ENCODE assay signal across 25 cellular contexts in genomic region chr10:114077347-114077746, GRCh38. TPM values are rescaled to one million over a fixed set of nuclear protein-coding genes. Genes with fewer than 3 reads are reported as not detected.
A peak's percentile ranks its signal among the peaks of the same experiment; 100 is the strongest.
DNase-seq lines count a peak whose midpoint lies in the region; ATAC-seq and TF ChIP-seq lines count a peak whose summit lies in the region.
"Had no signal": no experiment of that assay in that cellular context is flagged by ENCODE, and none has a peak within 500 bp of the region (broad histone marks: within the 10 kb centered on the region; RNA-seq: fewer than 3 reads in every experiment).

No MANE protein-coding gene starts in this region.

- no peaks in the 10 kb centered on the region for H3K4me1 ChIP-seq in H9 (ENCODE audit: insufficient read depth, low read length)
- H3K4me1 ChIP-seq: esophagus squamous epithelium, neural progenitor cell had no signal

- no peak overlapping the region for H4K5ac ChIP-seq in H9 (ENCODE audit: insufficient read length, low read depth, low read length)

- DNase-seq in natural killer cell (no peak), MV-4-11 (lab: John Stamatoyannopoulos, UW) (peak; percentile 90), inferior parietal cortex (ENCODE audit: extremely low spot score) (peak; percentile 60), kidney glomerular epithelial cell (lab: John Stamatoyannopoulos, UW) (no peak), H9 (no peak)
- DNase-seq in natural killer cell treated with Interleukin-12 subunit alpha and Interleukin-12 subunit beta and Interleukin-15 and Interleukin-18, amount 100 ng/mL, for 72 hours (ENCODE audit: low spot score): no peak
- DNase-seq: activated CD4-positive, alpha-beta T cell treated with anti-CD3 and anti-CD28 coated beads, Interleukin-2, amount 50 U/mL, for 4 hours; activated naive CD4-positive, alpha-beta T cell treated with anti-CD3 and anti-CD28 coated beads, Interleukin-2, amount 50 U/mL, for 16 hours; amniotic stem cell; brain microvascular endothelial cell; DMS153; esophagus squamous epithelium; mesenchymal stem cell; NCI-H1105 treated with DMSO at 0.1 percent for 48 hours; NCI-H187 treated with DMSO at 0.1 percent for 48 hours; NCI-H2171; pancreas; PC-3; SK-N-SH; small intestine; stimulated activated naive CD8-positive, alpha-beta T cell treated with anti-CD3 and anti-CD28 coated beads, Interleukin-15, Interleukin-2, amounts not matched to agents 100 U/mL and 50 U/mL, for 24 hours had no signal

- no peak overlapping the region for H4K8ac ChIP-seq in H9 (replicated peaks; ENCODE audit: insufficient read length, low read depth, low read length)

- H4K91ac ChIP-seq in H9 (ENCODE audit: insufficient read length, low read depth, low read length): no peak overlapping the region

- no peaks in the 10 kb centered on the region for H3K79me2 ChIP-seq in H9 (ENCODE audit: insufficient read depth, low read length)

- H3K4me3 Mint-ChIP-seq in natural killer cell: peak overlapping the region; percentile 45
- H3K4me3 Mint-ChIP-seq in natural killer cell treated with Interleukin-12 subunit alpha and Interleukin-12 subunit beta and Interleukin-15 and Interleukin-18, amount 100 ng/mL, for 72 hours: no peak overlapping the region
- no peak overlapping the region for H3K4me3 Mint-ChIP-seq in H9
- H3K4me3 Mint-ChIP-seq: B cell, neural progenitor cell had no signal

- H2BK5ac ChIP-seq in H9 (ENCODE audit: insufficient read length, low read length): no peak overlapping the region

- H2BK20ac ChIP-seq in H9 (ENCODE audit: low read depth, low read length, poor library complexity, severe bottlenecking): no peak overlapping the region

- no peak overlapping the region for H3K23ac ChIP-seq in H9 (ENCODE audit: insufficient read length, low read depth, low read length)

- no CpG with 5 or more reads among the region's 1 CpG for WGBS in H9 (ENCODE audit: extremely low coverage, insufficient read length, low lambda C conversion rate)

- H2AFZ ChIP-seq in H9 (ENCODE audit: low read length): no peak overlapping the region
- H2AFZ ChIP-seq: neural progenitor cell had no signal

- no peak overlapping the region for H3K4ac ChIP-seq in H9 (ENCODE audit: low read depth, low read length)

- H3K56ac ChIP-seq in H9 (ENCODE audit: insufficient read length, low read depth, low read length): no peak overlapping the region

- H3K23me2 ChIP-seq in H9 (ENCODE audit: insufficient read length, low read depth, low read length, poor library complexity, severe bottlenecking): no peaks in the 10 kb centered on the region

- H3K36me3 Mint-ChIP-seq in natural killer cell (no peaks in the 10 kb centered on the region), H9 (ENCODE audit: insufficient read depth in 1 of 3, low read depth in 3 of 3) (no peaks in the 10 kb centered on the region; a peak in 1 of 7 replicates)
- H3K36me3 Mint-ChIP-seq in natural killer cell treated with Interleukin-12 subunit alpha and Interleukin-12 subunit beta and Interleukin-15 and Interleukin-18, amount 100 ng/mL, for 72 hours: no peaks in the 10 kb centered on the region
- H3K36me3 Mint-ChIP-seq: neural progenitor cell had no signal

- H3K9ac ChIP-seq in H9 (ENCODE audit: extremely low read depth, insufficient read length, low read length): no peak overlapping the region
- H3K9ac ChIP-seq: neural progenitor cell, SK-N-SH had no signal

- TF ChIP-seq CTCF in natural killer cell (IDR thresholded peaks at IDR 0.05) (no peak), H9 (conservative IDR thresholded peaks at IDR 0.05) (no peak)

- intact Hi-C loops in natural killer cell (cut with micrococcal nuclease): no loop called here

- H3K4me1 Mint-ChIP-seq in natural killer cell: peaks cover 26 to 35% of the 10 kb centered on the region in 2 donors
- H3K4me1 Mint-ChIP-seq in natural killer cell treated with Interleukin-12 subunit alpha and Interleukin-12 subunit beta and Interleukin-15 and Interleukin-18, amount 100 ng/mL, for 72 hours (ENCODE audit: low read depth in 2 of 2): peaks cover 23 to 34% of the 10 kb centered on the region in 2 donors
- H3K4me1 Mint-ChIP-seq in H9: peaks cover 0 to 6% of the 10 kb centered on the region in 2 experiments; a peak in 2 of 4 replicates

- H3K27me3 ChIP-seq in H9 (ENCODE audit: insufficient read depth, low read length): no peaks in the 10 kb centered on the region
- H3K27me3 ChIP-seq: brain microvascular endothelial cell, neural progenitor cell, pancreas had no signal

- H2BK120ac ChIP-seq in H9 (ENCODE audit: low read depth, low read length, poor library complexity, severe bottlenecking): no peak overlapping the region

- H2AK5ac ChIP-seq in H9 (ENCODE audit: insufficient read length, low read length): no peak overlapping the region

- H3K9me3 Mint-ChIP-seq in natural killer cell (no peaks in the 10 kb centered on the region), H9 (no peaks in the 10 kb centered on the region; a peak in 2 of 5 replicates)
- no peaks in the 10 kb centered on the region for H3K9me3 Mint-ChIP-seq in natural killer cell treated with Interleukin-12 subunit alpha and Interleukin-12 subunit beta and Interleukin-15 and Interleukin-18, amount 100 ng/mL, for 72 hours

- H2BK12ac ChIP-seq in H9 (ENCODE audit: insufficient read length, low read depth, low read length): no peak overlapping the region

- no peaks in the 10 kb centered on the region for H3K9me3 ChIP-seq in H9 (ENCODE audit: control insufficient read depth, low read depth, low read length)
- H3K9me3 ChIP-seq: esophagus squamous epithelium, pancreas, SK-N-SH, thoracic aorta had no signal

- no peak overlapping the region for H3K14ac ChIP-seq in H9 (ENCODE audit: insufficient read depth, low read length)

- H3K79me1 ChIP-seq in H9 (ENCODE audit: insufficient read depth, low read depth, low read length, poor library complexity, severe bottlenecking): no peaks in the 10 kb centered on the region

- no peak overlapping the region for H3K4me2 ChIP-seq in H9 (ENCODE audit: insufficient read depth, insufficient read length, low read length)
- H3K4me2 ChIP-seq: neural progenitor cell, SK-N-SH had no signal

- no peak overlapping the region for H2BK15ac ChIP-seq in H9 (ENCODE audit: low read depth, low read length)

- H3T11ph ChIP-seq in H9 (ENCODE audit: low read length): no peak overlapping the region

- H3K27me3 Mint-ChIP-seq in natural killer cell (ENCODE audit: low read depth in 2 of 2) (no peaks in the 10 kb centered on the region), H9 (ENCODE audit: low read depth) (peaks cover 9% of the 10 kb centered on the region)
- H3K27me3 Mint-ChIP-seq in natural killer cell treated with Interleukin-12 subunit alpha and Interleukin-12 subunit beta and Interleukin-15 and Interleukin-18, amount 100 ng/mL, for 72 hours: no peaks in the 10 kb centered on the region

- no peak overlapping the region for H3K27ac ChIP-seq in H9 (ENCODE audit: insufficient read length, low read depth, low read length)
- H3K27ac ChIP-seq: brain microvascular endothelial cell, esophagus squamous epithelium, neural progenitor cell, pancreas, thoracic aorta had no signal

- H4K20me1 ChIP-seq in H9 (ENCODE audit: control insufficient read depth, insufficient read depth, insufficient read length): no peaks in the 10 kb centered on the region

- ATAC-seq in natural killer cell (peak in 1 of 3 donors; percentile 47), HG03196 (IDR thresholded peaks at IDR 0.05; ENCODE audit: unreplicated experiment) (no peak)
- no peak for ATAC-seq in natural killer cell treated with Interleukin-12 subunit alpha and Interleukin-12 subunit beta and Interleukin-15 and Interleukin-18, amount 100 ng/mL, for 72 hours
- ATAC-seq: PC-3; stimulated activated naive CD8-positive, alpha-beta T cell treated with anti-CD3 and anti-CD28 coated beads, Interleukin-15, Interleukin-2, amounts not matched to agents 100 U/mL and 50 U/mL, for 24 hours had no signal

- H3K27ac Mint-ChIP-seq in natural killer cell: peak overlapping the region in 1 of 2 donors; percentile 70
- H3K27ac Mint-ChIP-seq in natural killer cell treated with Interleukin-12 subunit alpha and Interleukin-12 subunit beta and Interleukin-15 and Interleukin-18, amount 100 ng/mL, for 72 hours: no peak overlapping the region
- H3K27ac Mint-ChIP-seq in H9: no peak overlapping the region; a peak in 1 of 7 replicates
- H3K27ac Mint-ChIP-seq: B cell, neural progenitor cell had no signal

- no peak overlapping the region for H3K18ac ChIP-seq in H9 (ENCODE audit: insufficient read length, low read depth, low read length)

RNA-seq across cellular contexts. Expression of gene ADRB1, which starts 33.7 kb away (rescaled TPM):
- total RNA-seq in natural killer cell (1 to 10 TPM in 2 of 3 donors, under 1 TPM in 1; 0.12 to 2.9 (median 2.1) TPM), H9 (2021) (0.13 TPM in 1 of 2 replicates, not detected in the other)
- total RNA-seq in natural killer cell treated with Interleukin-12 subunit alpha and Interleukin-12 subunit beta and Interleukin-15 and Interleukin-18, amount 100 ng/mL, for 72 hours: 1 to 10 TPM; 1.3 to 1.6 TPM
- total RNA-seq: B cell had no signal

Comparison
In these comparisons a context has a peak if more than half of its experiments do, and no peak if none do; other contexts are left out.
1. DNase-seq: peak in MV-4-11 (single experiment) and inferior parietal cortex (single experiment); none in natural killer cell (single experiment), natural killer cell treated with Interleukin-12 subunit alpha and Interleukin-12 subunit beta and Interleukin-15 and Interleukin-18, amount 100 ng/mL, for 72 hours (single experiment), kidney glomerular epithelial cell (single experiment) and H9 (single experiment).